9 cellular contexts compared by ENCODE assay signal in genomic region chr11:10322401-10322800, GRCh38. TPM values are rescaled to one million over a fixed set of nuclear protein-coding genes. Genes with fewer than 3 reads are reported as not detected.
A peak's percentile ranks its signal among the peaks of the same experiment; 100 is the strongest.
DNase-seq lines count a peak whose midpoint lies in the region; ATAC-seq and TF ChIP-seq lines count a peak whose summit lies in the region.
"Had no signal": no experiment of that assay in that cellular context is flagged by ENCODE, and none has a peak within 500 bp of the region (broad histone marks: within the 10 kb centered on the region; RNA-seq: fewer than 3 reads in every experiment).

No MANE protein-coding gene starts in this region.

- no peaks in the 10 kb centered on the region for H3K27me3 ChIP-seq in right atrium auricular region
- H3K27me3 ChIP-seq in muscle layer of colon (ENCODE audit: control insufficient read depth in 1 of 2, insufficient read depth in 2 of 2, low read length in 2 of 2): no peaks in the 10 kb centered on the region
- no peaks in the 10 kb centered on the region for H3K27me3 ChIP-seq in vagina
- H3K27me3 ChIP-seq: BLaER1 treated with 17β-estradiol and CSF1 and Interleukin-3, amounts not matched to agents 10 nM and 100 nM had no signal

- H3K4me1 ChIP-seq in right atrium auricular region (peaks cover under 1 to 39% of the 10 kb centered on the region in 2 donors), muscle layer of colon (ENCODE audit: insufficient read depth, low read length) (peaks cover 80% of the 10 kb centered on the region), vagina (peaks cover 17% of the 10 kb centered on the region)

- H3K27me3 Mint-ChIP-seq in brain: peaks cover 9% of the 10 kb centered on the region

- H3K9me3 Mint-ChIP-seq in brain: no peaks in the 10 kb centered on the region

- no peak overlapping the region for H3K9ac ChIP-seq in muscle layer of colon (ENCODE audit: low read length)

- ATAC-seq in Right ventricle myocardium superior (ENCODE audit: poor library complexity) (no peak), HG03025 (IDR thresholded peaks at IDR 0.05; ENCODE audit: low FRiP score, unreplicated experiment) (no peak)

- TF ChIP-seq CTCF in right atrium auricular region (IDR thresholded peaks at IDR 0.05) (no peak), brain (conservative IDR thresholded peaks at IDR 0.05) (no peak), vagina (IDR thresholded peaks at IDR 0.05) (no peak)

- DNase-seq in right atrium auricular region (ENCODE audit: low spot score): no peak
- no peak for DNase-seq in Right ventricle myocardium superior
- DNase-seq in vagina (ENCODE audit: extremely low spot score in 2 of 2): no peak
- DNase-seq in NAMALWA (ENCODE audit: low spot score): no peak
- DNase-seq in hypothalamus (lab: John Stamatoyannopoulos, UW): no peak

- intact Hi-C loops in Right ventricle myocardium superior (cut with DNase I): loop anchor here (5.0 kb wide), 2 partner anchors 460 to 565 kb away; no protein-coding TSS in a partner anchor
- intact Hi-C loops in vagina (cut with DNase I): loop anchor here (10.0 kb wide), 1 partner anchor 52 kb away; no protein-coding TSS in a partner anchor

- peaks cover 28% of the 10 kb centered on the region for H3K4me1 Mint-ChIP-seq in brain

- peak overlapping the region in 3 of 5 experiments; percentile 77 to 96 (median 86) for H3K27ac Mint-ChIP-seq in brain

- no peaks in the 10 kb centered on the region for H3K36me3 Mint-ChIP-seq in brain

- no peak overlapping the region for H3K4me3 ChIP-seq in right atrium auricular region
- no peak overlapping the region for H3K4me3 ChIP-seq in muscle layer of colon (ENCODE audit: low read depth in 1 of 2, low read length in 2 of 2)
- H3K4me3 ChIP-seq in vagina: no peak overlapping the region
- H3K4me3 ChIP-seq: BLaER1 treated with 17β-estradiol and CSF1 and Interleukin-3, amounts not matched to agents 10 nM and 100 nM had no signal

- H3K27ac ChIP-seq in right atrium auricular region (peak overlapping the region; percentile 5 to 61), muscle layer of colon (ENCODE audit: low read depth, low read length) (peak overlapping the region; percentile 19), vagina (peak overlapping the region; percentile 42)

- H3K9me3 ChIP-seq in right atrium auricular region: no peaks in the 10 kb centered on the region
- no peaks in the 10 kb centered on the region for H3K9me3 ChIP-seq in muscle layer of colon (ENCODE audit: low read length)
- H3K9me3 ChIP-seq in vagina: no peaks in the 10 kb centered on the region

- no peak for TF ChIP-seq POLR2A in vagina (IDR thresholded peaks at IDR 0.05)

- peak overlapping the region in 3 of 5 experiments; percentile 32 to 49 (median 44) for H3K4me3 Mint-ChIP-seq in brain

- H3K36me3 ChIP-seq in right atrium auricular region (no peaks in the 10 kb centered on the region), muscle layer of colon (ENCODE audit: insufficient read depth, low read length) (no peaks in the 10 kb centered on the region), vagina (no peaks in the 10 kb centered on the region)
- H3K36me3 ChIP-seq: BLaER1 treated with 17β-estradiol and CSF1 and Interleukin-3, amounts not matched to agents 10 nM and 100 nM had no signal

RNA-seq across cellular contexts. Expression of gene ADM, which starts 17.5 kb away (rescaled TPM):
- total RNA-seq in right atrium auricular region: 100 to 1,000 TPM in 1 of 2 donors, 10 to 100 TPM in 1; 31.2 to 217 TPM
- 10.3 TPM for total RNA-seq in Right ventricle myocardium superior
- 7.8 TPM for polyA plus RNA-seq in brain (ENCODE audit: insufficient read depth, low read depth, low replicate concordance)
- total RNA-seq in vagina: 130 TPM

RNA-seq across cellular contexts. Expression of gene SBF2, which starts 28.4 kb away (rescaled TPM):
- total RNA-seq in right atrium auricular region (10 to 100 TPM; 22.8 to 23.9 TPM), Right ventricle myocardium superior (18.3 TPM), vagina (69.5 TPM)
- 13.1 TPM for polyA plus RNA-seq in brain (ENCODE audit: insufficient read depth, low read depth, low replicate concordance)
